Comparison of ENCODE assay signal across 1 cellular context in genomic region chr5:172770675-172771438, GRCh38.
A peak's percentile ranks its signal among the peaks of the same experiment; 100 is the strongest.
TF ChIP-seq lines count a peak whose summit lies in the region.

Gene DUSP1, minus strand, starts transcription at chr5:172771195. Its CDS starts 243 bp downstream, at chr5:172770952.

TF ChIP-seq in K562, 482 proteins besides CTCF, POLR2A, EP300 and RAD21 (continued from another document and continues in another):
- TF ChIP-seq NR0B1 (IDR thresholded peaks at IDR 0.05; ENCODE audit: partially characterized antibody) (no peak), THRB (CRISPR knock-in tag; conservative IDR thresholded peaks at IDR 0.05) (0 out of 2 replicates have a peak, but pooled peaks have one; percentile 75), GTF2F1 (IDR thresholded peaks at IDR 0.05; ENCODE audit: low read depth, low read length) (peak; percentile 90; the same call in 1 of the 2 replicates), PRMT5 (CRISPR knock-in tag; IDR thresholded peaks at IDR 0.05) (0 out of 2 replicates have a peak, but pooled peaks have one; percentile 52), BRCA1 (IDR thresholded peaks at IDR 0.05) (no peak), BRCA1 (CRISPR knock-in tag; IDR thresholded peaks at IDR 0.05) (no peak), ZFPM2 (CRISPR knock-in tag; IDR thresholded peaks at IDR 0.05) (no peak), POU5F1 (IDR thresholded peaks at IDR 0.05; ENCODE audit: borderline replicate concordance, low read depth, low read length, partially characterized antibody) (no peak), BRF1 (IDR thresholded peaks at IDR 0.05; ENCODE audit: borderline replicate concordance, extremely low read depth, insufficient read length) (no peak), ZNF347 (CRISPR knock-in tag; IDR thresholded peaks at IDR 0.05; ENCODE audit: low read depth) (no peak), KDM1A (IDR thresholded peaks at IDR 0.05) (0 out of 4 replicates have a peak, but pooled peaks of 1 of the 2 experiments have one; percentile 13), ZNF316 (IDR thresholded peaks at IDR 0.05) (no peak), GTF2E2 (tag; IDR thresholded peaks at IDR 0.05) (peak; percentile 96; the same call in 1 of the 2 replicates), HNRNPUL1 (IDR thresholded peaks at IDR 0.05; ENCODE audit: low read length) (no peak), SRSF3 (IDR thresholded peaks at IDR 0.05; ENCODE audit: insufficient read depth, low read length) (peak; percentile 94; the same call in 1 of the 2 replicates), RBBP5 (IDR thresholded peaks at IDR 0.05; ENCODE audit: borderline replicate concordance, insufficient read depth, low read length, poor library complexity, severe bottlenecking) (no peak), FOXA1 (IDR thresholded peaks at IDR 0.05; ENCODE audit: borderline replicate concordance) (no peak), HDGF (IDR thresholded peaks at IDR 0.05) (no peak), MBD2 (IDR thresholded peaks at IDR 0.05; ENCODE audit: borderline replicate concordance, low read depth) (peak; percentile 65; the same call in 1 of the 2 replicates), RERE (CRISPR knock-in tag; IDR thresholded peaks at IDR 0.05; ENCODE audit: borderline replicate concordance) (peak; percentile 98), TCF15 (CRISPR knock-in tag; IDR thresholded peaks at IDR 0.05) (no peak), RBM34 (IDR thresholded peaks at IDR 0.05; ENCODE audit: borderline replicate concordance, insufficient read depth, low read length) (0 out of 2 replicates have a peak, but pooled peaks have one; percentile 72), SRF (CRISPR knock-in tag; IDR thresholded peaks at IDR 0.05) (peak in 1 of 2 experiments; percentile 61; a peak in 1 of 4 replicates), ZNF324 (CRISPR knock-in tag; IDR thresholded peaks at IDR 0.05) (no peak), KLF1 (tag; IDR thresholded peaks at IDR 0.05) (peak; percentile 29; the same call in 1 of the 2 replicates), IRF9 (tag; IDR thresholded peaks at IDR 0.05) (no peak), KLF6 (CRISPR knock-in tag; IDR thresholded peaks at IDR 0.05; ENCODE audit: borderline replicate concordance) (no peak), ZNF12 (CRISPR knock-in tag; IDR thresholded peaks at IDR 0.05) (no peak), ZNF740 (CRISPR knock-in tag; IDR thresholded peaks at IDR 0.05) (no peak; the same call in none of the 2 replicates), ZNF740 (tag; IDR thresholded peaks at IDR 0.05) (peak in 1 of 2 experiments; percentile 51; a peak in 1 of 4 replicates), SRSF1 (IDR thresholded peaks at IDR 0.05; ENCODE audit: low read depth, low read length) (no peak), FOXA3 (CRISPR knock-in tag; conservative IDR thresholded peaks at IDR 0.05 in 1 of 2, IDR thresholded peaks at IDR 0.05 in 1 of 2) (0 out of 4 replicates have a peak, but pooled peaks of 1 of the 2 experiments have one; percentile 70), PCBP2 (IDR thresholded peaks at IDR 0.05; ENCODE audit: low read depth, low read length, poor library complexity, severe bottlenecking) (peak; percentile 19), POLR3G (IDR thresholded peaks at IDR 0.05; ENCODE audit: extremely low read depth, insufficient read length, insufficient replicate concordance) (no peak), SIX5 (IDR thresholded peaks at IDR 0.05; ENCODE audit: borderline replicate concordance in 1 of 2, insufficient read depth in 1 of 2, low read depth in 1 of 2, low read length in 2 of 2) (no peak), MTA3 (IDR thresholded peaks at IDR 0.05; ENCODE audit: borderline replicate concordance) (peak; percentile 92), ZNF121 (CRISPR knock-in tag; conservative IDR thresholded peaks at IDR 0.05) (no peak), TOE1 (IDR thresholded peaks at IDR 0.05; ENCODE audit: borderline replicate concordance) (peak; percentile 98), TOE1 (CRISPR knock-in tag; IDR thresholded peaks at IDR 0.05; ENCODE audit: borderline replicate concordance, low read depth) (no peak), TCF7 (IDR thresholded peaks at IDR 0.05; ENCODE audit: borderline replicate concordance) (peak; percentile 14; the same call in 1 of the 2 replicates), ZNF3 (CRISPR knock-in tag; IDR thresholded peaks at IDR 0.05) (no peak), AFF1 (IDR thresholded peaks at IDR 0.05; ENCODE audit: low read depth in 1 of 2, partially characterized antibody in 2 of 2) (peak in 1 of 2 experiments; percentile 55), CHAMP1 (IDR thresholded peaks at IDR 0.05) (no peak), SMAD2 (IDR thresholded peaks at IDR 0.05; ENCODE audit: low read depth, low read length) (no peak), NUFIP1 (IDR thresholded peaks at IDR 0.05; ENCODE audit: partially characterized antibody) (no peak), E2F3 (CRISPR knock-in tag; IDR thresholded peaks at IDR 0.05) (0 out of 2 replicates have a peak, but pooled peaks have one; percentile 23), CBFA2T3 (IDR thresholded peaks at IDR 0.05) (no peak), MYC (IDR thresholded peaks at IDR 0.05; ENCODE audit: low read depth, low read length) (peak; percentile 94), MYC (CRISPR knock-in tag; IDR thresholded peaks at IDR 0.05; ENCODE audit: borderline replicate concordance, low read depth) (peak; percentile 95; the same call in 1 of the 2 replicates), ZKSCAN8 (CRISPR knock-in tag; IDR thresholded peaks at IDR 0.05) (0 out of 2 replicates have a peak, but pooled peaks have one; percentile 38)
